In genomic region chr1:172823534-172823933, GRCh38 we compare ENCODE assay signal across 16 cellular contexts.
DNase-seq lines count a peak whose midpoint lies in the region; ATAC-seq and TF ChIP-seq lines count a peak whose summit lies in the region.
"Had no signal": no experiment of that assay in that cellular context is flagged by ENCODE, and none has a peak within 500 bp of the region (broad histone marks: within the 10 kb centered on the region; RNA-seq: fewer than 3 reads in every experiment).

No MANE protein-coding gene starts in this region.

- ATAC-seq in gastrocnemius medialis, result peak; percentile 70 to 74
- ATAC-seq: activated CD4-positive, alpha-beta T cell treated with anti-CD3 and anti-CD28 coated beads for 36 hours had no signal

- H3K9me3 ChIP-seq in gastrocnemius medialis, result no peaks in the 10 kb centered on the region
- no peaks in the 10 kb centered on the region for H3K9me3 ChIP-seq in MG63

- no peak for TF ChIP-seq CTCF in fibroblast of the aortic adventitia (IDR thresholded peaks at IDR 0.05; ENCODE audit: insufficient read depth, low read length)
- no peak for TF ChIP-seq CTCF in gastrocnemius medialis (IDR thresholded peaks at IDR 0.05 in 4 of 5, conservative IDR thresholded peaks at IDR 0.05 in 1 of 5)

- DNase-seq in GM04503 (ENCODE audit: low read depth), result peak; percentile 40
- DNase-seq in RPMI7951 (ENCODE audit: low read depth), result peak; percentile 78
- peak; percentile 40 for DNase-seq in fibroblast of the aortic adventitia (ENCODE audit: low read depth)
- peak; percentile 12 to 44 for DNase-seq in gastrocnemius medialis
- DNase-seq in DMS153 treated with DMSO at 0.1 percent for 48 hours (lab: John Stamatoyannopoulos, UW; ENCODE audit: unreplicated experiment), result no peak
- no peak for DNase-seq in hippocampal formation (lab: John Stamatoyannopoulos, UW)
- DNase-seq in NCI-H2107 (lab: John Stamatoyannopoulos, UW), result no peak
- no peak for DNase-seq in MG63
- DNase-seq: activated CD4-positive, alpha-beta T cell treated with anti-CD3 and anti-CD28 coated beads for 36 hours; CD4-positive, CD25-positive, alpha-beta regulatory T cell; DND-41; GOT3; mesendoderm; NCI-H1048; nucleus accumbens; trophoblast cell had no signal

- no peak overlapping the region for H3K4me3 ChIP-seq in fibroblast of the aortic adventitia (ENCODE audit: low read depth, low read length)
- H3K4me3 ChIP-seq in gastrocnemius medialis, result no peak overlapping the region
- H3K4me3 ChIP-seq in MG63, result no peak overlapping the region

- in situ Hi-C loops in gastrocnemius medialis (cut with MboI; ENCODE audit: low sequenced_read_pairs in 4 of 4), result loop anchor here in 2 of 4 donors (10.0 to 25.0 kb wide), 2 partner anchors 79 to 389 kb away; partner anchors contain the start of gene TNFSF4 (in 1 of the 2)

- intact Hi-C loops in gastrocnemius medialis (cut with DNase I; ENCODE audit: low total_unique reads), result no loop called here

- H3K27me3 ChIP-seq in gastrocnemius medialis (no peaks in the 10 kb centered on the region), MG63 (no peaks in the 10 kb centered on the region)

- H3K36me3 ChIP-seq in gastrocnemius medialis (no peaks in the 10 kb centered on the region), MG63 (no peaks in the 10 kb centered on the region)

- no peak for TF ChIP-seq POLR2A in gastrocnemius medialis (IDR thresholded peaks at IDR 0.05)

- peak overlapping the region; percentile 5 to 58 (median 38) for H3K27ac ChIP-seq in gastrocnemius medialis

- peaks cover 0 to 2% of the 10 kb centered on the region in 2 donors for H3K4me1 ChIP-seq in gastrocnemius medialis

Comparison
In these comparisons a context has a peak if more than half of its experiments do, and no peak if none do; other contexts are left out.
1. DNase-seq: peak in GM04503 (single experiment), RPMI7951 (single experiment), fibroblast of the aortic adventitia (single experiment) and gastrocnemius medialis (2 of 2); none in DMS153 treated with DMSO at 0.1 percent for 48 hours (single experiment), hippocampal formation (0 of 2), NCI-H2107 (single experiment) and MG63 (single experiment).